ENCODE assay signal across 1 cellular context in the genomic region with DNA sequence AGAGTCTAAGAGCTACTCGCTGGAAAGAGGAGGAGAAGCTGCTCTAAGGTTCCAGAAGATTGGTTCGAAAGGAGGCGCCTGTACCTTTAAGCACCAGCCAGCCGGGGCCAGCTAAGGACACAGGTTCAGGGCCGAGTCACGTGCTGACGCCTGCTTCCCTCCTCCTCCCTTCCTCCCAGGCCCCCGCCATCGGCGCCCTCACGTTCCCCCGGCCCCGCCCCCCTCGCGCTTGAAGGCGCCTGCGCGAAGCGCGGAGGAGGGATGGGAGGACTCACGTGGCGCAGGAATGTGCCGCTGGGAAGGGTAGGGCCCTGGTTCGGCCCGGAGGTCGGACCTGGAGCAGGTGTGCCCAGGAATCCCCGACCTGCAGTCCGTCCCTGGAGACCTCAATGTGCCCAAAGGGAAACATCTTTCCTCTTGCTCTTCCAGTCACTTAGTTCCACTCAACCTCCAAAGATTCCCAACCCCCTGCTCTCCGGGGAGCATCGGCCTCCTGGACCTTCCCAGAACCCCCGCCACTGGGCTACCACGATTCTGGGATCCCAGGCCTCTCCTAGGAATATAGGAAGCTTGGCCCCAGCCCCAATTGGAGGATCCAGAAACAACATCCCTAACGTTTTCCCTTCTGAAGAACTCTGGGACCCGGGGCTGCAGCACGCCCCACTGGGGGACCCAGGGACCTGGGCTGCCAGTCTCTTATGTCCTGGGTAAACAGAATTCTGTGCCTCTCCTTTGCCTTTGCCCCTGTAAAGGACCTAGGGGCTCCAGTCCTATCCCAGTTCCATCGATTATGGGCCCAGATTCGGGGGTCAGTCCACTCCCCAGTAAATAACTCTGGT.
TF ChIP-seq lines count a peak whose summit lies in the region.

No MANE protein-coding gene starts in this region.

TF ChIP-seq in HepG2, 621 proteins besides CTCF, POLR2A, EP300 and RAD21 (continued from another document and continues in another):
- TF ChIP-seq, protein P1, sequence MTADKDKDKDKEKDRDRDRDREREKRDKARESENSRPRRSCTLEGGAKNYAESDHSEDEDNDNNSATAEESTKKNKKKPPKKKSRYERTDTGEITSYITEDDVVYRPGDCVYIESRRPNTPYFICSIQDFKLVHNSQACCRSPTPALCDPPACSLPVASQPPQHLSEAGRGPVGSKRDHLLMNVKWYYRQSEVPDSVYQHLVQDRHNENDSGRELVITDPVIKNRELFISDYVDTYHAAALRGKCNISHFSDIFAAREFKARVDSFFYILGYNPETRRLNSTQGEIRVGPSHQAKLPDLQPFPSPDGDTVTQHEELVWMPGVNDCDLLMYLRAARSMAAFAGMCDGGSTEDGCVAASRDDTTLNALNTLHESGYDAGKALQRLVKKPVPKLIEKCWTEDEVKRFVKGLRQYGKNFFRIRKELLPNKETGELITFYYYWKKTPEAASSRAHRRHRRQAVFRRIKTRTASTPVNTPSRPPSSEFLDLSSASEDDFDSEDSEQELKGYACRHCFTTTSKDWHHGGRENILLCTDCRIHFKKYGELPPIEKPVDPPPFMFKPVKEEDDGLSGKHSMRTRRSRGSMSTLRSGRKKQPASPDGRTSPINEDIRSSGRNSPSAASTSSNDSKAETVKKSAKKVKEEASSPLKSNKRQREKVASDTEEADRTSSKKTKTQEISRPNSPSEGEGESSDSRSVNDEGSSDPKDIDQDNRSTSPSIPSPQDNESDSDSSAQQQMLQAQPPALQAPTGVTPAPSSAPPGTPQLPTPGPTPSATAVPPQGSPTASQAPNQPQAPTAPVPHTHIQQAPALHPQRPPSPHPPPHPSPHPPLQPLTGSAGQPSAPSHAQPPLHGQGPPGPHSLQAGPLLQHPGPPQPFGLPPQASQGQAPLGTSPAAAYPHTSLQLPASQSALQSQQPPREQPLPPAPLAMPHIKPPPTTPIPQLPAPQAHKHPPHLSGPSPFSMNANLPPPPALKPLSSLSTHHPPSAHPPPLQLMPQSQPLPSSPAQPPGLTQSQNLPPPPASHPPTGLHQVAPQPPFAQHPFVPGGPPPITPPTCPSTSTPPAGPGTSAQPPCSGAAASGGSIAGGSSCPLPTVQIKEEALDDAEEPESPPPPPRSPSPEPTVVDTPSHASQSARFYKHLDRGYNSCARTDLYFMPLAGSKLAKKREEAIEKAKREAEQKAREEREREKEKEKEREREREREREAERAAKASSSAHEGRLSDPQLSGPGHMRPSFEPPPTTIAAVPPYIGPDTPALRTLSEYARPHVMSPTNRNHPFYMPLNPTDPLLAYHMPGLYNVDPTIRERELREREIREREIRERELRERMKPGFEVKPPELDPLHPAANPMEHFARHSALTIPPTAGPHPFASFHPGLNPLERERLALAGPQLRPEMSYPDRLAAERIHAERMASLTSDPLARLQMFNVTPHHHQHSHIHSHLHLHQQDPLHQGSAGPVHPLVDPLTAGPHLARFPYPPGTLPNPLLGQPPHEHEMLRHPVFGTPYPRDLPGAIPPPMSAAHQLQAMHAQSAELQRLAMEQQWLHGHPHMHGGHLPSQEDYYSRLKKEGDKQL (CRISPR knock-in tag; IDR thresholded peaks at IDR 0.05; ENCODE audit: low read depth), result no peak
- peak; percentile 92 for TF ChIP-seq KLF9 (CRISPR knock-in tag; IDR thresholded peaks at IDR 0.05; ENCODE audit: low read depth)
- TF ChIP-seq ZBTB21 (CRISPR knock-in tag; IDR thresholded peaks at IDR 0.05), result no peak
- TF ChIP-seq, protein P2, sequence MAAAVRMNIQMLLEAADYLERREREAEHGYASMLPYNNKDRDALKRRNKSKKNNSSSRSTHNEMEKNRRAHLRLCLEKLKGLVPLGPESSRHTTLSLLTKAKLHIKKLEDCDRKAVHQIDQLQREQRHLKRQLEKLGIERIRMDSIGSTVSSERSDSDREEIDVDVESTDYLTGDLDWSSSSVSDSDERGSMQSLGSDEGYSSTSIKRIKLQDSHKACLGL (CRISPR knock-in tag; IDR thresholded peaks at IDR 0.05), result no peak
- no peak for TF ChIP-seq ZNF569 (CRISPR knock-in tag; IDR thresholded peaks at IDR 0.05; ENCODE audit: borderline replicate concordance)
- TF ChIP-seq FOXC1 (CRISPR knock-in tag; IDR thresholded peaks at IDR 0.05; ENCODE audit: borderline replicate concordance), result peak; percentile 64; the same call in 1 of the 2 replicates
- no peak for TF ChIP-seq ZFP82 (CRISPR knock-in tag; IDR thresholded peaks at IDR 0.05; ENCODE audit: borderline replicate concordance)
- no peak for TF ChIP-seq ZNF367 (CRISPR knock-in tag; IDR thresholded peaks at IDR 0.05; ENCODE audit: borderline replicate concordance)
- TF ChIP-seq, protein P3, sequence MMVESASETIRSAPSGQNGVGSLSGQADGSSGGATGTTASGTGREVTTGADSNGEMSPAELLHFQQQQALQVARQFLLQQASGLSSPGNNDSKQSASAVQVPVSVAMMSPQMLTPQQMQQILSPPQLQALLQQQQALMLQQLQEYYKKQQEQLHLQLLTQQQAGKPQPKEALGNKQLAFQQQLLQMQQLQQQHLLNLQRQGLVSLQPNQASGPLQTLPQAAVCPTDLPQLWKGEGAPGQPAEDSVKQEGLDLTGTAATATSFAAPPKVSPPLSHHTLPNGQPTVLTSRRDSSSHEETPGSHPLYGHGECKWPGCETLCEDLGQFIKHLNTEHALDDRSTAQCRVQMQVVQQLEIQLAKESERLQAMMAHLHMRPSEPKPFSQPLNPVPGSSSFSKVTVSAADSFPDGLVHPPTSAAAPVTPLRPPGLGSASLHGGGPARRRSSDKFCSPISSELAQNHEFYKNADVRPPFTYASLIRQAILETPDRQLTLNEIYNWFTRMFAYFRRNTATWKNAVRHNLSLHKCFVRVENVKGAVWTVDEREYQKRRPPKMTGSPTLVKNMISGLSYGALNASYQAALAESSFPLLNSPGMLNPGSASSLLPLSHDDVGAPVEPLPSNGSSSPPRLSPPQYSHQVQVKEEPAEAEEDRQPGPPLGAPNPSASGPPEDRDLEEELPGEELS (CRISPR knock-in tag; IDR thresholded peaks at IDR 0.05), result peak; percentile 68
- TF ChIP-seq ZNF768 (CRISPR knock-in tag; IDR thresholded peaks at IDR 0.05), result no peak
- TF ChIP-seq ARID2 (CRISPR knock-in tag; IDR thresholded peaks at IDR 0.05; ENCODE audit: borderline replicate concordance), result no peak
- TF ChIP-seq, protein P4, sequence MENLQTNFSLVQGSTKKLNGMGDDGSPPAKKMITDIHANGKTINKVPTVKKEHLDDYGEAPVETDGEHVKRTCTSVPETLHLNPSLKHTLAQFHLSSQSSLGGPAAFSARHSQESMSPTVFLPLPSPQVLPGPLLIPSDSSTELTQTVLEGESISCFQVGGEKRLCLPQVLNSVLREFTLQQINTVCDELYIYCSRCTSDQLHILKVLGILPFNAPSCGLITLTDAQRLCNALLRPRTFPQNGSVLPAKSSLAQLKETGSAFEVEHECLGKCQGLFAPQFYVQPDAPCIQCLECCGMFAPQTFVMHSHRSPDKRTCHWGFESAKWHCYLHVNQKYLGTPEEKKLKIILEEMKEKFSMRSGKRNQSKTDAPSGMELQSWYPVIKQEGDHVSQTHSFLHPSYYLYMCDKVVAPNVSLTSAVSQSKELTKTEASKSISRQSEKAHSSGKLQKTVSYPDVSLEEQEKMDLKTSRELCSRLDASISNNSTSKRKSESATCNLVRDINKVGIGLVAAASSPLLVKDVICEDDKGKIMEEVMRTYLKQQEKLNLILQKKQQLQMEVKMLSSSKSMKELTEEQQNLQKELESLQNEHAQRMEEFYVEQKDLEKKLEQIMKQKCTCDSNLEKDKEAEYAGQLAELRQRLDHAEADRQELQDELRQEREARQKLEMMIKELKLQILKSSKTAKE (CRISPR knock-in tag; IDR thresholded peaks at IDR 0.05; ENCODE audit: borderline replicate concordance), result no peak
- peak; percentile 87 for TF ChIP-seq MED1 (CRISPR knock-in tag; IDR thresholded peaks at IDR 0.05)
- TF ChIP-seq TEAD2 (CRISPR knock-in tag; IDR thresholded peaks at IDR 0.05), result no peak
- TF ChIP-seq NAIF1 (CRISPR knock-in tag; IDR thresholded peaks at IDR 0.05; ENCODE audit: borderline replicate concordance), result no peak
- peak; percentile 50 for TF ChIP-seq HDAC1 (CRISPR knock-in tag; IDR thresholded peaks at IDR 0.05)
- TF ChIP-seq, protein P5, sequence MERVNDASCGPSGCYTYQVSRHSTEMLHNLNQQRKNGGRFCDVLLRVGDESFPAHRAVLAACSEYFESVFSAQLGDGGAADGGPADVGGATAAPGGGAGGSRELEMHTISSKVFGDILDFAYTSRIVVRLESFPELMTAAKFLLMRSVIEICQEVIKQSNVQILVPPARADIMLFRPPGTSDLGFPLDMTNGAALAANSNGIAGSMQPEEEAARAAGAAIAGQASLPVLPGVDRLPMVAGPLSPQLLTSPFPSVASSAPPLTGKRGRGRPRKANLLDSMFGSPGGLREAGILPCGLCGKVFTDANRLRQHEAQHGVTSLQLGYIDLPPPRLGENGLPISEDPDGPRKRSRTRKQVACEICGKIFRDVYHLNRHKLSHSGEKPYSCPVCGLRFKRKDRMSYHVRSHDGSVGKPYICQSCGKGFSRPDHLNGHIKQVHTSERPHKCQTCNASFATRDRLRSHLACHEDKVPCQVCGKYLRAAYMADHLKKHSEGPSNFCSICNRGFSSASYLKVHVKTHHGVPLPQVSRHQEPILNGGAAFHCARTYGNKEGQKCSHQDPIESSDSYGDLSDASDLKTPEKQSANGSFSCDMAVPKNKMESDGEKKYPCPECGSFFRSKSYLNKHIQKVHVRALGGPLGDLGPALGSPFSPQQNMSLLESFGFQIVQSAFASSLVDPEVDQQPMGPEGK (CRISPR knock-in tag; IDR thresholded peaks at IDR 0.05), result peak; percentile 83
- TF ChIP-seq REPIN1 (CRISPR knock-in tag; IDR thresholded peaks at IDR 0.05; ENCODE audit: borderline replicate concordance, low read depth), result peak; percentile 72
- peak; percentile 66; the same call in 1 of the 2 replicates for TF ChIP-seq ZMYM3 (CRISPR knock-in tag; IDR thresholded peaks at IDR 0.05)
- no peak for TF ChIP-seq SP1 (IDR thresholded peaks at IDR 0.05)
- peak; percentile 49 for TF ChIP-seq SP1 (CRISPR knock-in tag; IDR thresholded peaks at IDR 0.05)
- no peak for TF ChIP-seq SYNCRIP (IDR thresholded peaks at IDR 0.05; ENCODE audit: insufficient read depth, low read depth, low read length)
- no peak for TF ChIP-seq LCORL (IDR thresholded peaks at IDR 0.05)
- TF ChIP-seq LCORL (CRISPR knock-in tag; IDR thresholded peaks at IDR 0.05), result peak; percentile 72
- TF ChIP-seq, protein P6, sequence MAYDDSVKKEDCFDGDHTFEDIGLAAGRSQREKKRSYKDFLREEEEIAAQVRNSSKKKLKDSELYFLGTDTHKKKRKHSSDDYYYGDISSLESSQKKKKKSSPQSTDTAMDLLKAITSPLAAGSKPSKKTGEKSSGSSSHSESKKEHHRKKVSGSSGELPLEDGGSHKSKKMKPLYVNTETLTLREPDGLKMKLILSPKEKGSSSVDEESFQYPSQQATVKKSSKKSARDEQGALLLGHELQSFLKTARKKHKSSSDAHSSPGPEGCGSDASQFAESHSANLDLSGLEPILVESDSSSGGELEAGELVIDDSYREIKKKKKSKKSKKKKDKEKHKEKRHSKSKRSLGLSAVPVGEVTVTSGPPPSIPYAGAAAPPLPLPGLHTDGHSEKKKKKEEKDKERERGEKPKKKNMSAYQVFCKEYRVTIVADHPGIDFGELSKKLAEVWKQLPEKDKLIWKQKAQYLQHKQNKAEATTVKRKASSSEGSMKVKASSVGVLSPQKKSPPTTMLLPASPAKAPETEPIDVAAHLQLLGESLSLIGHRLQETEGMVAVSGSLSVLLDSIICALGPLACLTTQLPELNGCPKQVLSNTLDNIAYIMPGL (CRISPR knock-in tag; IDR thresholded peaks at IDR 0.05; ENCODE audit: borderline replicate concordance in 1 of 2, low read depth in 1 of 2), result peak in 1 of 2 experiments; percentile 25; a peak in 1 of 4 replicates
- peak; percentile 79 for TF ChIP-seq POLR2AphosphoS5 (IDR thresholded peaks at IDR 0.05; ENCODE audit: low read depth, low read length)
- TF ChIP-seq, protein P7, sequence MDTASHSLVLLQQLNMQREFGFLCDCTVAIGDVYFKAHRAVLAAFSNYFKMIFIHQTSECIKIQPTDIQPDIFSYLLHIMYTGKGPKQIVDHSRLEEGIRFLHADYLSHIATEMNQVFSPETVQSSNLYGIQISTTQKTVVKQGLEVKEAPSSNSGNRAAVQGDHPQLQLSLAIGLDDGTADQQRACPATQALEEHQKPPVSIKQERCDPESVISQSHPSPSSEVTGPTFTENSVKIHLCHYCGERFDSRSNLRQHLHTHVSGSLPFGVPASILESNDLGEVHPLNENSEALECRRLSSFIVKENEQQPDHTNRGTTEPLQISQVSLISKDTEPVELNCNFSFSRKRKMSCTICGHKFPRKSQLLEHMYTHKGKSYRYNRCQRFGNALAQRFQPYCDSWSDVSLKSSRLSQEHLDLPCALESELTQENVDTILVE (CRISPR knock-in tag; IDR thresholded peaks at IDR 0.05), result peak; percentile 44; the same call in 1 of the 2 replicates
- TF ChIP-seq RORA (CRISPR knock-in tag; IDR thresholded peaks at IDR 0.05), result no peak
- TF ChIP-seq HNF4G (IDR thresholded peaks at IDR 0.05; ENCODE audit: borderline replicate concordance, low read depth, low read length), result no peak
- no peak for TF ChIP-seq HNF4G (CRISPR knock-in tag; IDR thresholded peaks at IDR 0.05; ENCODE audit: borderline replicate concordance, low read depth)
- no peak for TF ChIP-seq ZNF3 (CRISPR knock-in tag; IDR thresholded peaks at IDR 0.05)
- TF ChIP-seq ARHGAP35 (CRISPR knock-in tag; IDR thresholded peaks at IDR 0.05; ENCODE audit: borderline replicate concordance), result no peak
- peak; percentile 63; the same call in 1 of the 2 replicates for TF ChIP-seq RAD51 (IDR thresholded peaks at IDR 0.05; ENCODE audit: borderline replicate concordance)
- no peak for TF ChIP-seq TRIM24 (CRISPR knock-in tag; IDR thresholded peaks at IDR 0.05)
- TF ChIP-seq MTA1 (CRISPR knock-in tag; IDR thresholded peaks at IDR 0.05; ENCODE audit: borderline replicate concordance), result peak; percentile 82
- no peak for TF ChIP-seq ZNF383 (CRISPR knock-in tag; IDR thresholded peaks at IDR 0.05; ENCODE audit: borderline replicate concordance)
- TF ChIP-seq ZNF10 (CRISPR knock-in tag; IDR thresholded peaks at IDR 0.05; ENCODE audit: borderline replicate concordance, low read depth), result no peak
- TF ChIP-seq TBX3 (IDR thresholded peaks at IDR 0.05; ENCODE audit: borderline replicate concordance), result peak; percentile 67
- TF ChIP-seq, protein P8, sequence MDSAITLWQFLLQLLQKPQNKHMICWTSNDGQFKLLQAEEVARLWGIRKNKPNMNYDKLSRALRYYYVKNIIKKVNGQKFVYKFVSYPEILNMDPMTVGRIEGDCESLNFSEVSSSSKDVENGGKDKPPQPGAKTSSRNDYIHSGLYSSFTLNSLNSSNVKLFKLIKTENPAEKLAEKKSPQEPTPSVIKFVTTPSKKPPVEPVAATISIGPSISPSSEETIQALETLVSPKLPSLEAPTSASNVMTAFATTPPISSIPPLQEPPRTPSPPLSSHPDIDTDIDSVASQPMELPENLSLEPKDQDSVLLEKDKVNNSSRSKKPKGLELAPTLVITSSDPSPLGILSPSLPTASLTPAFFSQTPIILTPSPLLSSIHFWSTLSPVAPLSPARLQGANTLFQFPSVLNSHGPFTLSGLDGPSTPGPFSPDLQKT (CRISPR knock-in tag; IDR thresholded peaks at IDR 0.05; ENCODE audit: borderline replicate concordance), result no peak
- TF ChIP-seq TSC22D2 (CRISPR knock-in tag; IDR thresholded peaks at IDR 0.05; ENCODE audit: borderline replicate concordance), result no peak
- TF ChIP-seq MATR3 (CRISPR knock-in tag; IDR thresholded peaks at IDR 0.05), result no peak
- TF ChIP-seq SIX1 (CRISPR knock-in tag; IDR thresholded peaks at IDR 0.05; ENCODE audit: borderline replicate concordance), result no peak
- TF ChIP-seq ZNF678 (CRISPR knock-in tag; IDR thresholded peaks at IDR 0.05), result 0 out of 2 replicates have a peak, but pooled peaks have one; percentile 55
